Comparison of ENCODE assay signal across 6 cellular contexts in genomic region chr21:43493471-43493870, GRCh38.
DNase-seq lines count a peak whose midpoint lies in the region; ATAC-seq, FAIRE-seq and TF ChIP-seq lines count a peak whose summit lies in the region.
"Not testable (repeated sequence)": the region's sequence is repeated elsewhere in the genome, so short reads cannot be mapped to it uniquely, and the experiment has no call there.

No MANE protein-coding gene starts in this region.

- H3K9ac ChIP-seq in keratinocyte (ENCODE audit: control insufficient read depth, extremely low read depth, insufficient read depth, low read length): not testable (repeated sequence)

- H2AFZ ChIP-seq in keratinocyte (ENCODE audit: control insufficient read depth, low read length): not testable (repeated sequence)

- peak; percentile 59 for FAIRE-seq in HTR-8/SVneo (lab: Jason Lieb, UNC)
- peak; percentile 94 for FAIRE-seq in bronchial epithelial cell (lab: Jason Lieb, UNC)
- FAIRE-seq in keratinocyte (lab: Jason Lieb, UNC): peak; percentile 90

- H3K4me1 ChIP-seq in RWPE2 (ENCODE audit: insufficient read depth, poor library complexity, severe bottlenecking); keratinocyte (ENCODE audit: control insufficient read depth, extremely low read depth, insufficient read depth, low read length); mucosa of descending colon (ENCODE audit: low read depth); gastrocnemius medialis: not testable (repeated sequence)

- intact Hi-C loops in mucosa of descending colon (cut with DNase I, micrococcal nuclease); gastrocnemius medialis (cut with DNase I; ENCODE audit: low total_unique reads): not testable (repeated sequence)

- H3K4me3 ChIP-seq in RWPE2 (ENCODE audit: severe bottlenecking); bronchial epithelial cell (ENCODE audit: low read depth, low read length); keratinocyte (ENCODE audit: control insufficient read depth in 2 of 3, extremely low read depth in 1 of 3, insufficient read depth in 2 of 3, low read depth in 1 of 3, low read length in 3 of 3); mucosa of descending colon; gastrocnemius medialis: not testable (repeated sequence)

- H3K27ac ChIP-seq in RWPE2 (ENCODE audit: poor library complexity, severe bottlenecking); keratinocyte (ENCODE audit: control insufficient read depth, insufficient read depth, low read length); gastrocnemius medialis: not testable (repeated sequence)

- TF ChIP-seq POLR2A in gastrocnemius medialis (IDR thresholded peaks at IDR 0.05): not testable (repeated sequence)

- ATAC-seq in RWPE2 (ENCODE audit: low read depth) (peak; percentile 62), mucosa of descending colon (peak; percentile 26), gastrocnemius medialis (peak; percentile 32 to 39)

- not testable (repeated sequence) for H4K20me1 ChIP-seq in keratinocyte (ENCODE audit: control insufficient read depth, extremely low read depth, insufficient read depth, low read length)

- not testable (repeated sequence) for H3K36me3 ChIP-seq in RWPE2 (ENCODE audit: low read depth); bronchial epithelial cell (ENCODE audit: control insufficient read depth, insufficient read depth, low read length); keratinocyte (ENCODE audit: control insufficient read depth in 2 of 2, extremely low read depth in 1 of 2, insufficient read depth in 2 of 2, low read length in 2 of 2); mucosa of descending colon (ENCODE audit: low read depth); gastrocnemius medialis

- not testable (repeated sequence) for H3K9me1 ChIP-seq in keratinocyte (ENCODE audit: control insufficient read depth, extremely low read depth, insufficient read depth, low read length)

- in situ Hi-C loops in gastrocnemius medialis (cut with MboI; ENCODE audit: low sequenced_read_pairs in 4 of 4): not testable (repeated sequence)

- DNase-seq in HTR-8/SVneo (ENCODE audit: insufficient read length, low spot score); bronchial epithelial cell (ENCODE audit: low read depth); keratinocyte (ENCODE audit: low read depth, low spot score); mucosa of descending colon; gastrocnemius medialis: not testable (repeated sequence)
- DNase-seq in RWPE2 (ENCODE audit: low spot score): peak; percentile 3

- not testable (repeated sequence) for H3K27me3 ChIP-seq in RWPE2 (ENCODE audit: insufficient read depth, poor library complexity, severe bottlenecking); bronchial epithelial cell (ENCODE audit: control insufficient read depth, insufficient read depth, low read length); keratinocyte (ENCODE audit: control insufficient read depth, extremely low read depth, insufficient read depth, low read length); gastrocnemius medialis

- H3K79me2 ChIP-seq in keratinocyte (ENCODE audit: control insufficient read depth, insufficient read depth, low read length): not testable (repeated sequence)

- not testable (repeated sequence) for H3K4me2 ChIP-seq in keratinocyte (ENCODE audit: control insufficient read depth, extremely low read depth, insufficient read depth, low read depth, low read length)

- dilution Hi-C loops in keratinocyte (cut with MboI; ENCODE audit: extremely low pct_ligation_motif_present, low sequenced_read_pairs): not testable (repeated sequence)

- not testable (repeated sequence) for TF ChIP-seq CTCF in RWPE2 (IDR thresholded peaks at IDR 0.05; ENCODE audit: poor library complexity, severe bottlenecking); bronchial epithelial cell (IDR thresholded peaks at IDR 0.05; ENCODE audit: insufficient read depth, low read length, severe bottlenecking); keratinocyte (optimal IDR thresholded peaks at IDR 0.05 in 1 of 3, IDR thresholded peaks at IDR 0.05 in 1 of 3, conservative IDR thresholded peaks at IDR 0.05 in 1 of 3; ENCODE audit: extremely low read depth in 1 of 3, insufficient read depth in 2 of 3, low read length in 3 of 3); mucosa of descending colon (IDR thresholded peaks at IDR 0.05); gastrocnemius medialis (IDR thresholded peaks at IDR 0.05 in 4 of 5, conservative IDR thresholded peaks at IDR 0.05 in 1 of 5)

- not testable (repeated sequence) for H3K9me3 ChIP-seq in RWPE2 (ENCODE audit: severe bottlenecking); keratinocyte (ENCODE audit: control insufficient read depth, low read depth, low read length); mucosa of descending colon; gastrocnemius medialis
